Comparison of ENCODE assay signal across 1 cellular context in the genomic region with DNA sequence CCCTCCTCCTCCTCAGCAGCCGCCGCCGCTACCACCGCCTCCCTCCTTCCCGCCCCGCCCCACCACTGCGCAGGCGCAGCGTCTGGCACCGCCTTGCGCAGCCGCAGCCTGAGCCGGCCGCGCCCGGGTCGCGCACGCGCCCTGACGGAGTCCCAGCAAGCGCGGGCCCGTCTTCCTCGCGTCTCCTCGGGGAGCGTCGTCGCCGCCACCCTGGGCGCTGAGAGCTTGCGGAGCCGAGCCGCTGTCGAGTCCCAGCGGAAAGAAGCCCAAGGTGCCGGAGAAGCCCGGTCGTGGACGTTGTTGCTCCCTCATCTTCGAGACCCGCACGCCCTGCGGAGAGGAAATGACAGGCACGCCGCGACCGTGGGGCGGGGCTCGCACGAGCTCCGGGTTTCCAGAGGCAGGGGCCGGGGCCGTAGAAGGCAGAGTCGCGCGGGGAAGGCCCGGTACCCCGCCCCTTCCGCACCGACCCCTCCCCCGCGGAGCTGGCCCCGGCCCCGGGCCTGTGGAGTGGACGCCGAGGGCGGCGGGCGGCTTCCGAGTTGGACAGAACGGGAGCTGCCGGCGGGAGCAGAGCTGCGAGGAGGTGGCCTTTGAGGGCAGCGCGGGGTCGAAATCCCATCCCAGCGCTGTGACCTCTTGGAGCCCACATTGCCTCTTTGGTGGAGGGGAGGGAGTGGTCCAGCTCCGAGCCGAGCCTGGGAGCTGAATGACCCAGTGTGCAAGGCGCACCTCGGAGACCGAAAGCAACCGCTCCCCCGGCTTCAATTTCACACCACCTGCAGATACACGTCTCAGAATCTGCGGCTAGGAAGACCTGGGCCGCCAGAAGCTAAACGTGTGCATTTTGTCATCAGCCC.
A peak's percentile ranks its signal among the peaks of the same experiment; 100 is the strongest.
TF ChIP-seq lines count a peak whose summit lies in the region.

No MANE protein-coding gene starts in this region.

TF ChIP-seq in HepG2, 621 proteins besides CTCF, POLR2A, EP300 and RAD21 (continued from another document and continues in another):
- TF ChIP-seq TFDP2 (CRISPR knock-in tag; IDR thresholded peaks at IDR 0.05) (peak; percentile 87), ZFP36L1 (CRISPR knock-in tag; IDR thresholded peaks at IDR 0.05) (peak; percentile 82), RBAK (CRISPR knock-in tag; IDR thresholded peaks at IDR 0.05) (no peak), MAF1 (CRISPR knock-in tag; IDR thresholded peaks at IDR 0.05; ENCODE audit: borderline replicate concordance) (0 out of 2 replicates have a peak, but pooled peaks have one; percentile 39), ZNF878 (CRISPR knock-in tag; IDR thresholded peaks at IDR 0.05) (no peak), YY1 (IDR thresholded peaks at IDR 0.05; ENCODE audit: insufficient read depth, insufficient replicate concordance, low read depth, low read length) (no peak), ATF7 (IDR thresholded peaks at IDR 0.05) (no peak), ATF7 (CRISPR knock-in tag; IDR thresholded peaks at IDR 0.05) (no peak), ZNF17 (CRISPR knock-in tag; IDR thresholded peaks at IDR 0.05) (no peak), TP53 (CRISPR knock-in tag; conservative IDR thresholded peaks at IDR 0.05) (peak; percentile 88; the same call in 1 of the 2 replicates), ZNF558 (CRISPR knock-in tag; IDR thresholded peaks at IDR 0.05; ENCODE audit: borderline replicate concordance) (peak; percentile 92; the same call in 1 of the 2 replicates), KLF12 (CRISPR knock-in tag; IDR thresholded peaks at IDR 0.05; ENCODE audit: borderline replicate concordance) (peak; percentile 93), RORA (CRISPR knock-in tag; IDR thresholded peaks at IDR 0.05) (no peak), GMEB1 (CRISPR knock-in tag; IDR thresholded peaks at IDR 0.05; ENCODE audit: borderline replicate concordance) (peak; percentile 64; the same call in 1 of the 2 replicates), RXRB (CRISPR knock-in tag; IDR thresholded peaks at IDR 0.05; ENCODE audit: borderline replicate concordance) (peak; percentile 37; the same call in 1 of the 2 replicates), THYN1 (CRISPR knock-in tag; IDR thresholded peaks at IDR 0.05; ENCODE audit: borderline replicate concordance, low read depth) (peak; percentile 87; the same call in 1 of the 2 replicates), SUZ12 (IDR thresholded peaks at IDR 0.05; ENCODE audit: low read depth, low read length) (no peak), GABPA (IDR thresholded peaks at IDR 0.05; ENCODE audit: low read depth, low read length) (no peak), GABPA (CRISPR knock-in tag; IDR thresholded peaks at IDR 0.05; ENCODE audit: low read depth) (no peak), ZNF782 (CRISPR knock-in tag; IDR thresholded peaks at IDR 0.05; ENCODE audit: borderline replicate concordance) (peak; percentile 74; the same call in 1 of the 2 replicates), EZH2 (conservative IDR thresholded peaks at IDR 0.05; ENCODE audit: low read depth, low read length) (no peak), HOXA3 (CRISPR knock-in tag; IDR thresholded peaks at IDR 0.05) (peak; percentile 68), TGIF2 (CRISPR knock-in tag; IDR thresholded peaks at IDR 0.05) (peak; percentile 85; the same call in 1 of the 2 replicates), NFKBIZ (CRISPR knock-in tag; IDR thresholded peaks at IDR 0.05) (no peak), ZNF136 (CRISPR knock-in tag; IDR thresholded peaks at IDR 0.05; ENCODE audit: low read depth) (no peak), AFF4 (CRISPR knock-in tag; IDR thresholded peaks at IDR 0.05) (no peak), ZNF709 (CRISPR knock-in tag; IDR thresholded peaks at IDR 0.05) (peak; percentile 45; the same call in 1 of the 2 replicates), KMT2A (CRISPR knock-in tag; IDR thresholded peaks at IDR 0.05) (peak; percentile 66; the same call in 1 of the 2 replicates)
- TF ChIP-seq, protein P1, sequence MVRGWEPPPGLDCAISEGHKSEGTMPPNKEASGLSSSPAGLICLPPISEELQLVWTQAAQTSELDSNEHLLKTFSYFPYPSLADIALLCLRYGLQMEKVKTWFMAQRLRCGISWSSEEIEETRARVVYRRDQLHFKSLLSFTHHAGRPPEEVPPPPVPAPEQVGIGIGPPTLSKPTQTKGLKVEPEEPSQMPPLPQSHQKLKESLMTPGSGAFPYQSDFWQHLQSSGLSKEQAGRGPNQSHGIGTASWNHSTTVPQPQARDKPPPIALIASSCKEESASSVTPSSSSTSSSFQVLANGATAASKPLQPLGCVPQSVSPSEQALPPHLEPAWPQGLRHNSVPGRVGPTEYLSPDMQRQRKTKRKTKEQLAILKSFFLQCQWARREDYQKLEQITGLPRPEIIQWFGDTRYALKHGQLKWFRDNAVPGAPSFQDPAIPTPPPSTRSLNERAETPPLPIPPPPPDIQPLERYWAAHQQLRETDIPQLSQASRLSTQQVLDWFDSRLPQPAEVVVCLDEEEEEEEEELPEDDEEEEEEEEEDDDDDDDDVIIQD (CRISPR knock-in tag; IDR thresholded peaks at IDR 0.05; ENCODE audit: low read depth), result no peak
- TF ChIP-seq, protein P2, sequence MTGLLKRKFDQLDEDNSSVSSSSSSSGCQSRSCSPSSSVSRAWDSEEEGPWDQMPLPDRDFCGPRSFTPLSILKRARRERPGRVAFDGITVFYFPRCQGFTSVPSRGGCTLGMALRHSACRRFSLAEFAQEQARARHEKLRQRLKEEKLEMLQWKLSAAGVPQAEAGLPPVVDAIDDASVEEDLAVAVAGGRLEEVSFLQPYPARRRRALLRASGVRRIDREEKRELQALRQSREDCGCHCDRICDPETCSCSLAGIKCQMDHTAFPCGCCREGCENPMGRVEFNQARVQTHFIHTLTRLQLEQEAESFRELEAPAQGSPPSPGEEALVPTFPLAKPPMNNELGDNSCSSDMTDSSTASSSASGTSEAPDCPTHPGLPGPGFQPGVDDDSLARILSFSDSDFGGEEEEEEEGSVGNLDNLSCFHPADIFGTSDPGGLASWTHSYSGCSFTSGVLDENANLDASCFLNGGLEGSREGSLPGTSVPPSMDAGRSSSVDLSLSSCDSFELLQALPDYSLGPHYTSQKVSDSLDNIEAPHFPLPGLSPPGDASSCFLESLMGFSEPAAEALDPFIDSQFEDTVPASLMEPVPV (CRISPR knock-in tag; IDR thresholded peaks at IDR 0.05), result peak; percentile 87
- TF ChIP-seq, protein P3, sequence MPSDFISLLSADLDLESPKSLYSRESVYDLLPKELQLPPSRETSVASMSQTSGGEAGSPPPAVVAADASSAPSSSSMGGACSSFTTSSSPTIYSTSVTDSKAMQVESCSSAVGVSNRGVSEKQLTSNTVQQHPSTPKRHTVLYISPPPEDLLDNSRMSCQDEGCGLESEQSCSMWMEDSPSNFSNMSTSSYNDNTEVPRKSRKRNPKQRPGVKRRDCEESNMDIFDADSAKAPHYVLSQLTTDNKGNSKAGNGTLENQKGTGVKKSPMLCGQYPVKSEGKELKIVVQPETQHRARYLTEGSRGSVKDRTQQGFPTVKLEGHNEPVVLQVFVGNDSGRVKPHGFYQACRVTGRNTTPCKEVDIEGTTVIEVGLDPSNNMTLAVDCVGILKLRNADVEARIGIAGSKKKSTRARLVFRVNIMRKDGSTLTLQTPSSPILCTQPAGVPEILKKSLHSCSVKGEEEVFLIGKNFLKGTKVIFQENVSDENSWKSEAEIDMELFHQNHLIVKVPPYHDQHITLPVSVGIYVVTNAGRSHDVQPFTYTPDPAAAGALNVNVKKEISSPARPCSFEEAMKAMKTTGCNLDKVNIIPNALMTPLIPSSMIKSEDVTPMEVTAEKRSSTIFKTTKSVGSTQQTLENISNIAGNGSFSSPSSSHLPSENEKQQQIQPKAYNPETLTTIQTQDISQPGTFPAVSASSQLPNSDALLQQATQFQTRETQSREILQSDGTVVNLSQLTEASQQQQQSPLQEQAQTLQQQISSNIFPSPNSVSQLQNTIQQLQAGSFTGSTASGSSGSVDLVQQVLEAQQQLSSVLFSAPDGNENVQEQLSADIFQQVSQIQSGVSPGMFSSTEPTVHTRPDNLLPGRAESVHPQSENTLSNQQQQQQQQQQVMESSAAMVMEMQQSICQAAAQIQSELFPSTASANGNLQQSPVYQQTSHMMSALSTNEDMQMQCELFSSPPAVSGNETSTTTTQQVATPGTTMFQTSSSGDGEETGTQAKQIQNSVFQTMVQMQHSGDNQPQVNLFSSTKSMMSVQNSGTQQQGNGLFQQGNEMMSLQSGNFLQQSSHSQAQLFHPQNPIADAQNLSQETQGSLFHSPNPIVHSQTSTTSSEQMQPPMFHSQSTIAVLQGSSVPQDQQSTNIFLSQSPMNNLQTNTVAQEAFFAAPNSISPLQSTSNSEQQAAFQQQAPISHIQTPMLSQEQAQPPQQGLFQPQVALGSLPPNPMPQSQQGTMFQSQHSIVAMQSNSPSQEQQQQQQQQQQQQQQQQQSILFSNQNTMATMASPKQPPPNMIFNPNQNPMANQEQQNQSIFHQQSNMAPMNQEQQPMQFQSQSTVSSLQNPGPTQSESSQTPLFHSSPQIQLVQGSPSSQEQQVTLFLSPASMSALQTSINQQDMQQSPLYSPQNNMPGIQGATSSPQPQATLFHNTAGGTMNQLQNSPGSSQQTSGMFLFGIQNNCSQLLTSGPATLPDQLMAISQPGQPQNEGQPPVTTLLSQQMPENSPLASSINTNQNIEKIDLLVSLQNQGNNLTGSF (CRISPR knock-in tag; IDR thresholded peaks at IDR 0.05), result 0 out of 2 replicates have a peak, but pooled peaks have one; percentile 90
- TF ChIP-seq, protein P4, sequence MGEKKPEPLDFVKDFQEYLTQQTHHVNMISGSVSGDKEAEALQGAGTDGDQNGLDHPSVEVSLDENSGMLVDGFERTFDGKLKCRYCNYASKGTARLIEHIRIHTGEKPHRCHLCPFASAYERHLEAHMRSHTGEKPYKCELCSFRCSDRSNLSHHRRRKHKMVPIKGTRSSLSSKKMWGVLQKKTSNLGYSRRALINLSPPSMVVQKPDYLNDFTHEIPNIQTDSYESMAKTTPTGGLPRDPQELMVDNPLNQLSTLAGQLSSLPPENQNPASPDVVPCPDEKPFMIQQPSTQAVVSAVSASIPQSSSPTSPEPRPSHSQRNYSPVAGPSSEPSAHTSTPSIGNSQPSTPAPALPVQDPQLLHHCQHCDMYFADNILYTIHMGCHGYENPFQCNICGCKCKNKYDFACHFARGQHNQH (CRISPR knock-in tag; IDR thresholded peaks at IDR 0.05), result no peak; the same call in 1 of the 2 replicates
- TF ChIP-seq, protein P5, sequence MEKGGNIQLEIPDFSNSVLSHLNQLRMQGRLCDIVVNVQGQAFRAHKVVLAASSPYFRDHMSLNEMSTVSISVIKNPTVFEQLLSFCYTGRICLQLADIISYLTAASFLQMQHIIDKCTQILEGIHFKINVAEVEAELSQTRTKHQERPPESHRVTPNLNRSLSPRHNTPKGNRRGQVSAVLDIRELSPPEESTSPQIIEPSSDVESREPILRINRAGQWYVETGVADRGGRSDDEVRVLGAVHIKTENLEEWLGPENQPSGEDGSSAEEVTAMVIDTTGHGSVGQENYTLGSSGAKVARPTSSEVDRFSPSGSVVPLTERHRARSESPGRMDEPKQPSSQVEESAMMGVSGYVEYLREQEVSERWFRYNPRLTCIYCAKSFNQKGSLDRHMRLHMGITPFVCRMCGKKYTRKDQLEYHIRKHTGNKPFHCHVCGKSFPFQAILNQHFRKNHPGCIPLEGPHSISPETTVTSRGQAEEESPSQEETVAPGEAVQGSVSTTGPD (CRISPR knock-in tag; IDR thresholded peaks at IDR 0.05), result no peak
- TF ChIP-seq, protein P6, sequence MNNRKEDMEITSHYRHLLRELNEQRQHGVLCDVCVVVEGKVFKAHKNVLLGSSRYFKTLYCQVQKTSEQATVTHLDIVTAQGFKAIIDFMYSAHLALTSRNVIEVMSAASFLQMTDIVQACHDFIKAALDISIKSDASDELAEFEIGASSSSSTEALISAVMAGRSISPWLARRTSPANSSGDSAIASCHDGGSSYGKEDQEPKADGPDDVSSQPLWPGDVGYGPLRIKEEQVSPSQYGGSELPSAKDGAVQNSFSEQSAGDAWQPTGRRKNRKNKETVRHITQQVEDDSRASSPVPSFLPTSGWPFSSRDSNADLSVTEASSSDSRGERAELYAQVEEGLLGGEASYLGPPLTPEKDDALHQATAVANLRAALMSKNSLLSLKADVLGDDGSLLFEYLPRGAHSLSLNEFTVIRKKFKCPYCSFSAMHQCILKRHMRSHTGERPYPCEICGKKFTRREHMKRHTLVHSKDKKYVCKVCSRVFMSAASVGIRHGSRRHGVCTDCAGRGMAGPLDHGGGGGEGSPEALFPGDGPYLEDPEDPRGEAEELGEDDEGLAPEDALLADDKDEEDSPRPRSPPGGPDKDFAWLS (CRISPR knock-in tag; IDR thresholded peaks at IDR 0.05; ENCODE audit: borderline replicate concordance), result no peak
